9 cellular contexts compared by ENCODE assay signal in the genomic region with DNA sequence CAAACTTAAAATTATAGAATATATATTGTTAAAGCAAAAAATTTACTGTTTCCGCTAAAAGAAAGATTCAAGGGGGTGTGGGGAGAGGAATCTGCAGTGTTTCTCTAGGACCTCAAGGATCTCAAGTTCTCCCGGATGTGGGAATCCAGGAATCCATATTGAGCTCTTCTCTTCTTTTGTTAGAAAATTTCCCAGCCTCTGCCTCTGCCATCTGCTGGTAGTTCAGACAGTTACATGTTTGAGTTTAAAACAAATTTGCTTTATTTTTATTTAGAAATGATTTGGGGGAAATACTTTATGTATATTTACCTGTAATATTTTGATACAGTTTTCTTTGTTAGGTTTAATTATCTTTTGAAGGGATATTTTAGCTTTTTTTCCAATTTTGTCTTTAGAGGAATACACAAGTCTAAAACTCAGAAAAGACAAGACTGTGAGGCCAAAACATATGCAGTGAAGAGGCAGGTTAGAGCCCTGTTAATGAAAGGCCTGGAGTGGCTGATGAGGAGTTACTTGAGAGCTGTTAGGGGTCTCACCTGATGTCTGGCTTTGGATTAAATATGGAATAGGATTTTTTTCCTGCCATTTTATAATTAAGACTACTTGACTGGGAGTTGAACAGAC.
A peak's percentile ranks its signal among the peaks of the same experiment; 100 is the strongest.
DNase-seq lines count a peak whose midpoint lies in the region; ATAC-seq, FAIRE-seq and TF ChIP-seq lines count a peak whose summit lies in the region.
"Had no signal": no experiment of that assay in that cellular context is flagged by ENCODE, and none has a peak within 500 bp of the region (broad histone marks: within the 10 kb centered on the region; RNA-seq: fewer than 3 reads in every experiment).

No MANE protein-coding gene starts in this region.

- peak overlapping the region; percentile 55 for H3K27ac Mint-ChIP-seq in HFFc6
- H3K27ac Mint-ChIP-seq in T-cell, result no peak overlapping the region

- H3K36me3 Mint-ChIP-seq in HFFc6 (ENCODE audit: low read depth) (no peaks in the 10 kb centered on the region), T-cell (peaks cover 17% of the 10 kb centered on the region)

- H3K27me3 Mint-ChIP-seq in HFFc6 (ENCODE audit: insufficient read depth) (no peaks in the 10 kb centered on the region; the same call in 1 of the 2 replicates), T-cell (no peaks in the 10 kb centered on the region)

- POLR2A ChIA-PET in BJ (lab: Charles Lee), result no interaction called here
- POLR2A ChIA-PET in T-cell (lab: Charles Lee), result interaction anchor here (0.6 to 1.2 kb wide), 4 partner anchors 8 to 139 kb away, joined by 3 read pairs; no protein-coding TSS in a partner anchor

- H3K9me1 ChIP-seq in keratinocyte (ENCODE audit: control insufficient read depth, extremely low read depth, insufficient read depth, low read length), result no peaks in the 10 kb centered on the region

- H3K36me3 ChIP-seq in BJ (ENCODE audit: control insufficient read depth, insufficient read depth, low read length), result 0 out of 2 replicates have a peak, but pooled peaks cover 2% of the 10 kb centered on the region
- peaks cover 0 to 2% of the 10 kb centered on the region in 2 experiments for H3K36me3 ChIP-seq in keratinocyte (ENCODE audit: control insufficient read depth in 2 of 2, extremely low read depth in 1 of 2, insufficient read depth in 2 of 2, low read length in 2 of 2)

- no peaks in the 10 kb centered on the region for H4K20me1 ChIP-seq in keratinocyte (ENCODE audit: control insufficient read depth, extremely low read depth, insufficient read depth, low read length)

- FAIRE-seq in keratinocyte (lab: Jason Lieb, UNC), result no peak

- dilution Hi-C loops in keratinocyte (cut with MboI; ENCODE audit: extremely low pct_ligation_motif_present, low sequenced_read_pairs), result no loop called here

- TF ChIP-seq CTCF in BJ (IDR thresholded peaks at IDR 0.05; ENCODE audit: insufficient read depth, low read depth, low read length) (peak; percentile 70), HFFc6 (IDR thresholded peaks at IDR 0.05) (peak; percentile 86), keratinocyte (optimal IDR thresholded peaks at IDR 0.05 in 1 of 3, IDR thresholded peaks at IDR 0.05 in 1 of 3, conservative IDR thresholded peaks at IDR 0.05 in 1 of 3; ENCODE audit: extremely low read depth in 1 of 3, insufficient read depth in 2 of 3, low read length in 3 of 3) (peak in 2 of 3 experiments; percentile 55 to 64)

- no peak overlapping the region for H3K4me2 ChIP-seq in keratinocyte (ENCODE audit: control insufficient read depth, extremely low read depth, insufficient read depth, low read depth, low read length)

- no peaks in the 10 kb centered on the region for H3K79me2 ChIP-seq in keratinocyte (ENCODE audit: control insufficient read depth, insufficient read depth, low read length)

- no peak overlapping the region for H2AFZ ChIP-seq in keratinocyte (ENCODE audit: control insufficient read depth, low read length)

- H3K4me3 Mint-ChIP-seq in HFFc6 (no peak overlapping the region), T-cell (no peak overlapping the region)

- H3K27ac ChIP-seq in keratinocyte (ENCODE audit: control insufficient read depth, insufficient read depth, low read length), result no peak overlapping the region
- H3K27ac ChIP-seq: HL-60 had no signal

- peaks cover 44% of the 10 kb centered on the region for H3K4me1 Mint-ChIP-seq in HFFc6 (ENCODE audit: low read depth)
- peaks cover 10 to 21% (median 13%) of the 10 kb centered on the region in 3 donors for H3K4me1 Mint-ChIP-seq in T-cell

- H3K27me3 ChIP-seq in BJ (ENCODE audit: control insufficient read depth, insufficient read depth, low read length) (no peaks in the 10 kb centered on the region), keratinocyte (ENCODE audit: control insufficient read depth, extremely low read depth, insufficient read depth, low read length) (no peaks in the 10 kb centered on the region)

- no peak for ATAC-seq in T-cell (replicated peaks in 1 of 4)
- no peak for ATAC-seq in GM18870 (IDR thresholded peaks at IDR 0.05; ENCODE audit: unreplicated experiment)
- no peak for ATAC-seq in GM21381 (IDR thresholded peaks at IDR 0.05; ENCODE audit: unreplicated experiment)

- H3K4me1 ChIP-seq in keratinocyte (ENCODE audit: control insufficient read depth, extremely low read depth, insufficient read depth, low read length), result no peaks in the 10 kb centered on the region

- no peaks in the 10 kb centered on the region for H3K9me3 ChIP-seq in keratinocyte (ENCODE audit: control insufficient read depth, low read depth, low read length)

- no peak overlapping the region for H3K9ac ChIP-seq in keratinocyte (ENCODE audit: control insufficient read depth, extremely low read depth, insufficient read depth, low read length)

- H3K9me3 Mint-ChIP-seq in HFFc6, result no peaks in the 10 kb centered on the region
- no peaks in the 10 kb centered on the region for H3K9me3 Mint-ChIP-seq in T-cell

- DNase-seq in BJ (ENCODE audit: low read depth) (no peak), HFFc6 (peak; percentile 64), SW 1271 (lab: John Stamatoyannopoulos, UW) (peak; percentile 7 to 67), keratinocyte (ENCODE audit: low read depth, low spot score) (no peak), T-cell (no peak)
- DNase-seq in activated CD4-positive, alpha-beta T cell treated with anti-CD3 and anti-CD28 coated beads for 1 hour, result no peak

- no peak overlapping the region for H3K4me3 ChIP-seq in BJ (ENCODE audit: low read depth, low read length)
- no peak overlapping the region for H3K4me3 ChIP-seq in keratinocyte (ENCODE audit: control insufficient read depth in 2 of 3, extremely low read depth in 1 of 3, insufficient read depth in 2 of 3, low read depth in 1 of 3, low read length in 3 of 3)

- CTCF ChIA-PET in BJ (lab: Yijun Ruan, JAX) (interaction anchor here (0.6 to 3.5 kb wide), 18 partner anchors 9 to 1570 kb away, joined by 3 to 14 read pairs (median 3); no protein-coding TSS in a partner anchor), T-cell (lab: Charles Lee) (interaction anchor here (0.7 to 1.5 kb wide), 7 partner anchors 8 to 34 kb away, joined by 3 to 4 read pairs (median 4); no protein-coding TSS in a partner anchor)

Comparison
In these comparisons a context has a peak if more than half of its experiments do, and no peak if none do; other contexts are left out.
1. DNase-seq: peak in HFFc6 (single experiment) and SW 1271 (2 of 2); none in BJ (single experiment), keratinocyte (single experiment), T-cell (0 of 34) and activated CD4-positive, alpha-beta T cell treated with anti-CD3 and anti-CD28 coated beads for 1 hour (single experiment).
2. Peak in every context shown above with its lines, with median percentiles within 50 percentile points of each other: CTCF ChIP-seq.